ENCODE assay signal across 1 cellular context in genomic region chr16:67661864-67662652, GRCh38.
TF ChIP-seq lines count a peak whose summit lies in the region.

No MANE protein-coding gene starts in this region.

TF ChIP-seq in HCT116, 20 proteins besides CTCF, POLR2A, EP300 and RAD21:
- TF ChIP-seq EGR1 (IDR thresholded peaks at IDR 0.05; ENCODE audit: low read depth), result no peak
- no peak for TF ChIP-seq REST (IDR thresholded peaks at IDR 0.05; ENCODE audit: low read depth)
- no peak for TF ChIP-seq EZH2 (IDR thresholded peaks at IDR 0.05)
- no peak for TF ChIP-seq CBX3 (IDR thresholded peaks at IDR 0.05; ENCODE audit: low read depth)
- TF ChIP-seq POLR2AphosphoS5 (IDR thresholded peaks at IDR 0.05; ENCODE audit: low read depth, low read length), result no peak
- no peak for TF ChIP-seq SIN3A (IDR thresholded peaks at IDR 0.05; ENCODE audit: low read depth)
- TF ChIP-seq SRF (IDR thresholded peaks at IDR 0.05; ENCODE audit: low read depth), result no peak
- TF ChIP-seq EZH2phosphoT487 (IDR thresholded peaks at IDR 0.05; ENCODE audit: borderline replicate concordance), result no peak
- TF ChIP-seq ZNF274 (IDR thresholded peaks at IDR 0.05; ENCODE audit: low read depth, low read length), result no peak
- TF ChIP-seq SP1 (IDR thresholded peaks at IDR 0.05; ENCODE audit: low read depth), result no peak
- no peak for TF ChIP-seq TCF7L2 (IDR thresholded peaks at IDR 0.05; ENCODE audit: borderline replicate concordance, extremely low read depth, insufficient read depth, insufficient read length)
